ENCODE assay signal across 28 cellular contexts in the genomic region with DNA sequence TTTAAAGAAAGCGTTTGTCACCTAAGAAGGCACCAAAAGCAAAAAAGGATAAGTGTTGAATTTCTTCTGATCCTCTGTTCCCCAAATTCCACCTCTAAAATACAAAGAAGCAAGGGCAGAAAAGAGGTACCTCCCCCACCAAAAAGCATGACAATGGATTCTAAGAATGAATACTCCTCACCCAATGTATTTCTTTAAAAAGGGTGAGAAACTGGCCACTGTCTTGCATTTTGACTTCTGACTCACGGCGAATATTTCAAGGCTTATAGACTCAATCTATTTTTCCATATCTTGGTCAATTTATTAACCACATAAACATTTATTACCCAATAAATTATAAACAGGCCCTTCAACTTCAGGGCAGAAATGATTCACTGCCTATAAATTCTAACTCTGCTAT.
DNase-seq lines count a peak whose midpoint lies in the region; ATAC-seq, FAIRE-seq and TF ChIP-seq lines count a peak whose summit lies in the region.
"Had no signal": no experiment of that assay in that cellular context is flagged by ENCODE, and none has a peak within 500 bp of the region (broad histone marks: within the 10 kb centered on the region; RNA-seq: fewer than 3 reads in every experiment).

No MANE protein-coding gene starts in this region.

- peaks cover 31% of the 10 kb centered on the region for H3K4me1 Mint-ChIP-seq in activated naive CD8-positive, alpha-beta T cell treated with anti-CD3 and anti-CD28 coated beads, Interleukin-2, amount 50 U/mL, for 24 hours
- H3K4me1 Mint-ChIP-seq in CD4-positive, alpha-beta memory T cell: peaks cover 11 to 23% (median 19%) of the 10 kb centered on the region in 4 donors

- no peaks in the 10 kb centered on the region for H3K27me3 ChIP-seq in ovary
- H3K27me3 ChIP-seq in CD4-positive, alpha-beta memory T cell (ENCODE audit: insufficient read depth, low read length): no peaks in the 10 kb centered on the region
- H3K27me3 ChIP-seq: MG63, neutrophil, tibial artery had no signal

- POLR2A ChIA-PET in CD4-positive, alpha-beta memory T cell (lab: Charles Lee; ENCODE audit: partially characterized antibody): no interaction called here

- intact Hi-C loops in ovary (cut with DNase I): no loop called here
- intact Hi-C loops in CD4-positive, alpha-beta memory T cell (cut with micrococcal nuclease): loop anchor here (5.0 kb wide), 1 partner anchor 179 kb away; a partner anchor contains a TSS

- no peak for TF ChIP-seq CTCF in ovary (IDR thresholded peaks at IDR 0.05)

- no peaks in the 10 kb centered on the region for H3K36me3 ChIP-seq in ovary
- peaks cover 5% of the 10 kb centered on the region for H3K36me3 ChIP-seq in CD4-positive, alpha-beta memory T cell (ENCODE audit: insufficient read depth, low read length)

- ATAC-seq in activated naive CD8-positive, alpha-beta T cell treated with anti-CD3 and anti-CD28 coated beads, Interleukin-2, amount 50 U/mL, for 24 hours: no peak

- 79 to 91% (median 88%) methylated on average over 3 of the region's 3 CpGs for WGBS in ovary, 3 donors

- no peaks in the 10 kb centered on the region for H3K27me3 Mint-ChIP-seq in activated naive CD8-positive, alpha-beta T cell treated with anti-CD3 and anti-CD28 coated beads, Interleukin-2, amount 50 U/mL, for 24 hours
- H3K27me3 Mint-ChIP-seq in CD4-positive, alpha-beta memory T cell: no peaks in the 10 kb centered on the region
- H3K27me3 Mint-ChIP-seq: CD8-positive, alpha-beta memory T cell; IgD-negative memory B cell had no signal

- peaks cover 2% of the 10 kb centered on the region for H3K4me1 ChIP-seq in ovary (ENCODE audit: insufficient read depth)
- peaks cover 16% of the 10 kb centered on the region for H3K4me1 ChIP-seq in CD4-positive, alpha-beta memory T cell (ENCODE audit: insufficient read depth, low read length)

- TF ChIP-seq EP300 in ovary (IDR thresholded peaks at IDR 0.05): no peak

- H3K36me3 Mint-ChIP-seq in activated naive CD8-positive, alpha-beta T cell treated with anti-CD3 and anti-CD28 coated beads, Interleukin-2, amount 50 U/mL, for 24 hours (ENCODE audit: low read depth): peaks cover 27% of the 10 kb centered on the region
- peaks cover 39 to 41% of the 10 kb centered on the region in 2 donors for H3K36me3 Mint-ChIP-seq in CD4-positive, alpha-beta memory T cell

- no peaks in the 10 kb centered on the region for H3K9me3 Mint-ChIP-seq in activated naive CD8-positive, alpha-beta T cell treated with anti-CD3 and anti-CD28 coated beads, Interleukin-2, amount 50 U/mL, for 24 hours
- no peaks in the 10 kb centered on the region for H3K9me3 Mint-ChIP-seq in CD4-positive, alpha-beta memory T cell
- H3K9me3 Mint-ChIP-seq: activated naive CD4-positive, alpha-beta T cell treated with anti-CD3 and anti-CD28 coated beads for 36 hours; CD8-positive, alpha-beta memory T cell; IgD-negative memory B cell had no signal

- FAIRE-seq in HTR-8/SVneo (lab: Jason Lieb, UNC): no peak
- FAIRE-seq: frontal cortex, GM12891 had no signal

- H3K4me3 ChIP-seq in ovary: no peak overlapping the region
- H3K4me3 ChIP-seq in CD4-positive, alpha-beta memory T cell (ENCODE audit: low read length in 2 of 2): no peak overlapping the region
- H3K4me3 ChIP-seq: MG63, tibial artery had no signal

- CTCF ChIA-PET in CD4-positive, alpha-beta memory T cell (lab: Charles Lee; ENCODE audit: partially characterized antibody): no interaction called here

- H3K9me3 ChIP-seq in ovary: no peaks in the 10 kb centered on the region
- H3K9me3 ChIP-seq in CD4-positive, alpha-beta memory T cell (ENCODE audit: control insufficient read depth in 1 of 2, low read length in 2 of 2): no peaks in the 10 kb centered on the region
- H3K9me3 ChIP-seq: MG63, neutrophil, tibial artery had no signal

- peak overlapping the region; percentile 64 for H3K27ac Mint-ChIP-seq in activated naive CD8-positive, alpha-beta T cell treated with anti-CD3 and anti-CD28 coated beads, Interleukin-2, amount 50 U/mL, for 24 hours
- no peak overlapping the region for H3K27ac Mint-ChIP-seq in CD4-positive, alpha-beta memory T cell
- H3K27ac Mint-ChIP-seq: IgD-negative memory B cell had no signal

- H3K4me3 Mint-ChIP-seq in activated naive CD8-positive, alpha-beta T cell treated with anti-CD3 and anti-CD28 coated beads, Interleukin-2, amount 50 U/mL, for 24 hours: peak overlapping the region; percentile 32
- no peak overlapping the region for H3K4me3 Mint-ChIP-seq in CD4-positive, alpha-beta memory T cell
- H3K4me3 Mint-ChIP-seq: activated naive CD4-positive, alpha-beta T cell treated with anti-CD3 and anti-CD28 coated beads for 36 hours; CD8-positive, alpha-beta memory T cell; IgD-negative memory B cell had no signal

- peak; percentile 30 for DNase-seq in GM04504 (ENCODE audit: low read depth)
- DNase-seq in HTR-8/SVneo (ENCODE audit: insufficient read length, low spot score): peak; percentile 9
- DNase-seq in activated naive CD8-positive, alpha-beta T cell treated with anti-CD3 and anti-CD28 coated beads, Interleukin-2, amount 50 U/mL, for 24 hours: no peak
- DNase-seq in iris pigment epithelial cell (ENCODE audit: low read depth): peak; percentile 70
- no peak for DNase-seq in ovary
- DNase-seq in CD4-positive, alpha-beta memory T cell: no peak
- no peak for DNase-seq in NCI-H526 (lab: John Stamatoyannopoulos, UW)
- DNase-seq: activated CD4-positive, CD25-positive, alpha-beta regulatory T cell; activated naive CD4-positive, alpha-beta T cell treated with anti-CD3 and anti-CD28 coated beads for 36 hours; activated T-cell treated with anti-CD3 and anti-CD28 coated beads, Interleukin-2, amount 50 U/mL, for 48 hours; AML-193; CD8-positive, alpha-beta memory T cell; cerebellar nuclear complex; hypothalamus; kidney glomerular epithelial cell; MG63; NCI-H1436 treated with DMSO at 0.1 percent for 48 hours; NCI-H2171; NCI-H524; RPMI8226; stimulated activated CD4-positive, alpha-beta T cell treated with anti-CD3 and anti-CD28 coated beads, Interleukin-4, amount 100 ng/mL, for 1 hour; stimulated activated naive CD4-positive, alpha-beta T cell treated with Interleukin-2 at 50 U/mL for 16 hours; T-helper 9 cell; tibial artery had no signal

- no peak overlapping the region for H3K27ac ChIP-seq in ovary
- no peak overlapping the region for H3K27ac ChIP-seq in CD4-positive, alpha-beta memory T cell (ENCODE audit: low read depth, low read length)
- H3K27ac ChIP-seq: neutrophil, tibial artery had no signal

- TF ChIP-seq POLR2A in ovary (IDR thresholded peaks at IDR 0.05): no peak

Comparison
In these comparisons a context has a peak if more than half of its experiments do, and no peak if none do; other contexts are left out.
1. DNase-seq: peak in GM04504 (single experiment), HTR-8/SVneo (single experiment) and iris pigment epithelial cell (single experiment); none in activated naive CD8-positive, alpha-beta T cell treated with anti-CD3 and anti-CD28 coated beads, Interleukin-2, amount 50 U/mL, for 24 hours (single experiment), ovary (0 of 5), CD4-positive, alpha-beta memory T cell (0 of 5) and NCI-H526 (0 of 2).